Comparison of ENCODE assay signal across 8 cellular contexts in the genomic region with DNA sequence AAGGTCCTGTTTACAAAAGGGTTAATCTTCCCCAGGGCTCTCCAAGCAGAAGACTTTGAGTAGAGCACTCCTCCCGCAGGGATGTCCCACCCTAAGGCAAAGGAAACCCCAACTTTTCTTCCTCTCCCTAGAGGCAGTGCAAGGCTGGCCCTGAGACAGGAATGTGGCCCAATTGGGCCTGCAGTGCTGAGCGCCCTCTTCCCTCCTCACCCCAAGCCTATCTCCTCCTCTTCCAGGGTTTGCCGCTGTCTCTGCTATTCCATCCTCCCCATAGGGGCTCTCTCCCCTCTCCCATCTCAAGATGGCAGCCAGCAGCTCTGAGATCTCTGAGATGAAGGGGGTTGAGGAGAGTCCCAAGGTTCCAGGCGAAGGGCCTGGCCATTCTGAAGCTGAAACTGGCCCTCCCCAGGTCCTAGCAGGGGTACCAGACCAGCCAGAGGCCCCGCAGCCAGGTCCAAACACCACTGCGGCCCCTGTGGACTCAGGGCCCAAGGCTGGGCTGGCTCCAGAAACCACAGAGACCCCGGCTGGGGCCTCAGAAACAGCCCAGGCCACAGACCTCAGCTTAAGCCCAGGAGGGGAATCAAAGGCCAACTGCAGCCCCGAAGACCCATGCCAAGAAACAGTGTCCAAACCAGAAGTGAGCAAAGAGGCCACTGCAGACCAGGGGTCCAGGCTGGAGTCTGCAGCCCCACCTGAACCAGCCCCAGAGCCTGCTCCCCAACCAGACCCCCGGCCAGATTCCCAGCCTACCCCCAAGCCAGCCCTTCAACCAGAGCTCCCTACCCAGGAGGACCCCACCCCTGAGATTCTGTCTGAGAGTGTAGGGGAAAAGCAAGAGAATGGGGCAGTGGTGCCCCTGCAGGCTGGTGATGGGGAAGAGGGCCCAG. TPM values are rescaled to one million over a fixed set of nuclear protein-coding genes. Genes with fewer than 3 reads are reported as not detected.
DNase-seq lines count a peak whose midpoint lies in the region; TF ChIP-seq lines count a peak whose summit lies in the region.
"Had no signal": no experiment of that assay in that cellular context is flagged by ENCODE, and none has a peak within 500 bp of the region (broad histone marks: within the 10 kb centered on the region; RNA-seq: fewer than 3 reads in every experiment).

No MANE protein-coding gene starts in this region.

- TF ChIP-seq POLR2A in stomach (IDR thresholded peaks at IDR 0.05), result no peak

- peak overlapping the region; percentile 44 for H3K4me3 ChIP-seq in fibroblast of mammary gland (ENCODE audit: control insufficient read depth, low read depth, low read length)
- peak overlapping the region; percentile 55 to 61 (median 55) for H3K4me3 ChIP-seq in stomach

- TF ChIP-seq CTCF in fibroblast of mammary gland (conservative IDR thresholded peaks at IDR 0.05; ENCODE audit: control insufficient read depth, insufficient read depth, low read depth, low read length) (no peak), stomach (IDR thresholded peaks at IDR 0.05) (no peak)

- 68 to 84% (median 75%) methylated on average over 7 to 9 of the region's 9 CpGs for WGBS in stomach, 5 donors

- H3K36me3 ChIP-seq in stomach, result peaks cover 15 to 25% (median 23%) of the 10 kb centered on the region in 4 donors

- H3K27ac ChIP-seq in stomach, result peak overlapping the region; percentile 51 to 96 (median 91)

- no peak for TF ChIP-seq EP300 in stomach (IDR thresholded peaks at IDR 0.05)

- H3K9me3 ChIP-seq in stomach, result no peaks in the 10 kb centered on the region

- H3K27me3 ChIP-seq in stomach, result peaks cover 0 to 22% (median 0%) of the 10 kb centered on the region in 3 donors

- DNase-seq in NCI-H2227 (lab: John Stamatoyannopoulos, UW; ENCODE audit: unreplicated experiment) (peak; percentile 55), NCI-H2227 treated with DMSO at 0.1 percent for 48 hours (lab: John Stamatoyannopoulos, UW) (no peak), fibroblast of mammary gland (ENCODE audit: low read depth) (no peak), stomach (no peak), DMS 273 (lab: John Stamatoyannopoulos, UW; ENCODE audit: unreplicated experiment) (no peak)
- no peak for DNase-seq in stimulated activated CD4-positive, alpha-beta T cell treated with anti-CD3 and anti-CD28 coated beads, Interleukin-1b, Interleukin-23, amount 100 ng/mL, for 48 hours
- DNase-seq: effector CD4-positive, alpha-beta T cell; NCI-H526 treated with DMSO at 0.1 percent for 48 hours had no signal

- intact Hi-C loops in stomach (cut with DNase I; ENCODE audit: low total_unique reads), result no loop called here

- peaks cover 67 to 90% (median 88%) of the 10 kb centered on the region in 4 donors for H3K4me1 ChIP-seq in stomach

RNA-seq across cellular contexts. Expression of a gene that starts 1.0 kb away (rescaled TPM):
- total RNA-seq in stomach, result 10 to 100 TPM in 1 of 5 donors, 1 to 10 TPM in 2, not detected in 2; 4.0 to 17.4 (median 4.6) TPM
- under 1 TPM in 2 of 3 donors, not detected in 1; 0.62 to 0.83 TPM for polyA plus RNA-seq in stomach

RNA-seq across cellular contexts. Expression of a gene that starts 3.0 kb away (rescaled TPM):
- total RNA-seq in stomach, result 100 to 1,000 TPM in 1 of 5 donors, 10 to 100 TPM in 3, 1 to 10 TPM in 1; 7.1 to 124 (median 19.8) TPM
- polyA plus RNA-seq in stomach, result 10 to 100 TPM; 24.0 to 31.6 (median 27.1) TPM

RNA-seq across cellular contexts. Expression of a gene that starts 6.7 kb away (rescaled TPM):
- 100 to 1,000 TPM in 4 of 5 donors, 10 to 100 TPM in 1; 11.7 to 865 (median 117) TPM for total RNA-seq in stomach
- polyA plus RNA-seq in stomach, result 100 to 1,000 TPM in 2 of 3 donors, 10 to 100 TPM in 1; 79.9 to 160 (median 102) TPM

RNA-seq across cellular contexts. Expression of a gene that starts 7.3 kb away (rescaled TPM):
- total RNA-seq in stomach, result 100 to 1,000 TPM in 4 of 5 donors, 10 to 100 TPM in 1; 92.2 to 453 (median 154) TPM
- polyA plus RNA-seq in stomach, result 100 to 1,000 TPM; 101 to 122 (median 116) TPM

RNA-seq across cellular contexts. Expression of a gene that starts 22.4 kb away (rescaled TPM):
- 100 to 1,000 TPM in 1 of 5 donors, 10 to 100 TPM in 4; 11.1 to 229 (median 26.8) TPM for total RNA-seq in stomach
- 10 to 100 TPM; 53.6 to 88.5 (median 59.2) TPM for polyA plus RNA-seq in stomach
